In the genomic region with DNA sequence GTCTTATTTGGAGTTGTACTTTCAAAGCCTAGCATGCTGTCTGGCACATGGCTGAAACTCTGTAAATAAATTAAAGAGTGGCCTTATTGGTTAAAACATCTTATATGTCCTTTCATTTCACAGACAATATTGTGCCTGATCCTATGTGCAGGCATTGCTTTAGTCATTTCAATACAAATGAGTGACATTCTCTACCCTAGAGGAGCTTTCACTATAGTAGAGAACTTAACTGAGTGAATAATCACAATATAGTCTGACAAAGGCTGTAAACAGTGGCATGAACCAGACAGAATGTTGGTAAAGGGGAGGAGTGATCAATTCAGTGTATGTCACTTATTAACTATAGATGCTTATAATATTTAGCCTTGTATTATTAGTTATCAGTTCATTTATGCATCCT, we compare ENCODE assay signal across 18 cellular contexts.
"Had no signal": no experiment of that assay in that cellular context is flagged by ENCODE, and none has a peak within 500 bp of the region (broad histone marks: within the 10 kb centered on the region; RNA-seq: fewer than 3 reads in every experiment).

No MANE protein-coding gene starts in this region.

- DNase-seq: activated CD4-positive, alpha-beta T cell treated with anti-CD3 and anti-CD28 coated beads for 36 hours; activated CD8-positive, alpha-beta T cell treated with anti-CD3 and anti-CD28 coated beads, Interleukin-2, amount 10 ng/mL, durations not matched to agents 7 days and 5 days; activated naive CD4-positive, alpha-beta T cell treated with anti-CD3 and anti-CD28 coated beads, Interleukin-2, amount 50 U/mL, for 16 hours; adrenal gland; effector memory CD8-positive, alpha-beta T cell; erythroblast; hippocampal formation; kidney glomerular epithelial cell; sigmoid colon; stimulated activated CD4-positive, alpha-beta T cell treated with anti-CD3 and anti-CD28 coated beads, Interleukin-12 subunit alpha, Interleukin-12 subunit beta, amount 100 ng/mL, for 4 hours; stimulated activated naive CD4-positive, alpha-beta T cell treated with Interleukin-2 at 50 U/mL for 16 hours; T-helper 9 cell; upper lobe of left lung had no signal

- H3K4me3 ChIP-seq: adrenal gland, sigmoid colon, upper lobe of left lung had no signal

- H3K27me3 Mint-ChIP-seq: central memory CD8-positive, alpha-beta T cell; effector memory CD8-positive, alpha-beta T cell had no signal

- H3K27me3 ChIP-seq: adrenal gland, sigmoid colon, upper lobe of left lung had no signal

- H3K4me1 Mint-ChIP-seq: activated CD4-positive, alpha-beta T cell treated with anti-CD3 and anti-CD28 coated beads for 36 hours; central memory CD8-positive, alpha-beta T cell; neural crest cell had no signal

- H3K27ac Mint-ChIP-seq: activated CD4-positive, alpha-beta T cell treated with anti-CD3 and anti-CD28 coated beads for 36 hours; activated CD8-positive, alpha-beta T cell treated with anti-CD3 and anti-CD28 coated beads, Interleukin-2, amount 10 ng/mL, durations not matched to agents 7 days and 5 days; activated T-helper 2 cell treated with anti-CD3 and anti-CD28 coated beads, Interferon-gamma antibody, Interleukin-2, Interleukin-4, amounts not matched to agents 10 μg/mL and 5 μg/mL and 100 μg/mL, durations not matched to agents 14 hours and 24 hours and 36 hours; effector memory CD8-positive, alpha-beta T cell; mesothelial cell of epicardium had no signal

- ATAC-seq: activated CD4-positive, alpha-beta T cell treated with anti-CD3 and anti-CD28 coated beads for 36 hours; activated CD8-positive, alpha-beta T cell treated with anti-CD3 and anti-CD28 coated beads, Interleukin-2, amount 10 ng/mL, durations not matched to agents 7 days and 5 days; effector memory CD8-positive, alpha-beta T cell had no signal

- H3K9me3 Mint-ChIP-seq: activated T-helper 2 cell treated with anti-CD3 and anti-CD28 coated beads, Interferon-gamma antibody, Interleukin-2, Interleukin-4, amounts not matched to agents 10 μg/mL and 5 μg/mL and 100 μg/mL, durations not matched to agents 14 hours and 24 hours and 36 hours; mesothelial cell of epicardium; neural crest cell had no signal

- H3K36me3 ChIP-seq: adrenal gland, sigmoid colon, upper lobe of left lung had no signal

- H3K36me3 Mint-ChIP-seq: mesothelial cell of epicardium had no signal

- H3K27ac ChIP-seq: adrenal gland, sigmoid colon, upper lobe of left lung, VCaP had no signal

- H3K4me3 Mint-ChIP-seq: activated CD4-positive, alpha-beta T cell treated with anti-CD3 and anti-CD28 coated beads for 36 hours; activated CD8-positive, alpha-beta T cell treated with anti-CD3 and anti-CD28 coated beads, Interleukin-2, amount 10 ng/mL, durations not matched to agents 7 days and 5 days; central memory CD8-positive, alpha-beta T cell; effector memory CD8-positive, alpha-beta T cell; mesothelial cell of epicardium; neural crest cell had no signal
